ENCODE assay signal across 8 cellular contexts in genomic region chr5:154857091-154857533, GRCh38. TPM values are rescaled to one million over a fixed set of nuclear protein-coding genes. Genes with fewer than 3 reads are reported as not detected.
DNase-seq lines count a peak whose midpoint lies in the region; ATAC-seq and TF ChIP-seq lines count a peak whose summit lies in the region.

No MANE protein-coding gene starts in this region.

- peaks cover 35% of the 10 kb centered on the region for H3K4me1 Mint-ChIP-seq in activated T-helper 1 cell treated with anti-CD3 and anti-CD28 coated beads, Interleukin-12 subunit alpha, Interleukin-12 subunit beta, Interleukin-2, Interleukin-4 antibody, amounts not matched to agents 30 ng/mL and 10 ng/mL and 1 ng/mL, durations not matched to agents 14 hours and 24 hours and 36 hours (ENCODE audit: low read depth)

- peak overlapping the region; percentile 99 for H3K4me3 Mint-ChIP-seq in activated T-helper 1 cell treated with anti-CD3 and anti-CD28 coated beads, Interleukin-12 subunit alpha, Interleukin-12 subunit beta, Interleukin-2, Interleukin-4 antibody, amounts not matched to agents 30 ng/mL and 10 ng/mL and 1 ng/mL, durations not matched to agents 14 hours and 24 hours and 36 hours

- H3K27ac ChIP-seq in rectal smooth muscle tissue (ENCODE audit: low read depth, low read length), result peak overlapping the region; percentile 93

- TF ChIP-seq POLR2A in NB4 (IDR thresholded peaks at IDR 0.05; ENCODE audit: extremely low read depth, insufficient read length), result no peak

- DNase-seq in GM06990 (ENCODE audit: extremely low read depth, insufficient read length) (no peak), NB4 (ENCODE audit: low read depth) (no peak), Right ventricle myocardium superior (peak; percentile 93), GOT3 (lab: John Stamatoyannopoulos, UW) (no peak), kidney tubule cell (ENCODE audit: low spot score) (no peak)
- DNase-seq in activated T-helper 1 cell treated with anti-CD3 and anti-CD28 coated beads, Interleukin-12 subunit alpha, Interleukin-12 subunit beta, Interleukin-2, Interleukin-4 antibody, amounts not matched to agents 30 ng/mL and 10 ng/mL and 1 ng/mL, durations not matched to agents 14 hours and 24 hours and 36 hours (ENCODE audit: low spot score), result no peak

- intact Hi-C loops in activated T-helper 1 cell treated with anti-CD3 and anti-CD28 coated beads, Interleukin-12 subunit alpha, Interleukin-12 subunit beta, Interleukin-2, Interleukin-4 antibody, amounts not matched to agents 30 ng/mL and 10 ng/mL and 1 ng/mL, durations not matched to agents 14 hours and 24 hours and 36 hours (cut with micrococcal nuclease), result loop anchor here (5.0 kb wide), 1 partner anchor 660 kb away; no protein-coding TSS in a partner anchor
- intact Hi-C loops in Right ventricle myocardium superior (cut with DNase I), result no loop called here

- peak overlapping the region; percentile 68 for H3K4me3 ChIP-seq in GM06990 (replicated peaks; ENCODE audit: low read depth, low read length)
- H3K4me3 ChIP-seq in NB4 (ENCODE audit: low read depth, low read length), result peak overlapping the region; percentile 99
- peak overlapping the region; percentile 95 for H3K4me3 ChIP-seq in rectal smooth muscle tissue (ENCODE audit: low read length)

- H3K9ac ChIP-seq in rectal smooth muscle tissue (ENCODE audit: low read length), result peak overlapping the region; percentile 50

- no peak for TF ChIP-seq CTCF in GM06990 (IDR thresholded peaks at IDR 0.05; ENCODE audit: insufficient read depth, low read length, poor library complexity, severe bottlenecking)
- no peak for TF ChIP-seq CTCF in NB4 (IDR thresholded peaks at IDR 0.05; ENCODE audit: low read depth, low read length)

- H3K27ac Mint-ChIP-seq in activated T-helper 1 cell treated with anti-CD3 and anti-CD28 coated beads, Interleukin-12 subunit alpha, Interleukin-12 subunit beta, Interleukin-2, Interleukin-4 antibody, amounts not matched to agents 30 ng/mL and 10 ng/mL and 1 ng/mL, durations not matched to agents 14 hours and 24 hours and 36 hours, result peak overlapping the region; percentile 100

- no peaks in the 10 kb centered on the region for H3K27me3 Mint-ChIP-seq in activated T-helper 1 cell treated with anti-CD3 and anti-CD28 coated beads, Interleukin-12 subunit alpha, Interleukin-12 subunit beta, Interleukin-2, Interleukin-4 antibody, amounts not matched to agents 30 ng/mL and 10 ng/mL and 1 ng/mL, durations not matched to agents 14 hours and 24 hours and 36 hours (ENCODE audit: insufficient read depth)

- no peaks in the 10 kb centered on the region for H3K9me3 Mint-ChIP-seq in activated T-helper 1 cell treated with anti-CD3 and anti-CD28 coated beads, Interleukin-12 subunit alpha, Interleukin-12 subunit beta, Interleukin-2, Interleukin-4 antibody, amounts not matched to agents 30 ng/mL and 10 ng/mL and 1 ng/mL, durations not matched to agents 14 hours and 24 hours and 36 hours

- peaks cover 13% of the 10 kb centered on the region for H3K4me1 ChIP-seq in rectal smooth muscle tissue (ENCODE audit: control insufficient read depth, insufficient read depth, low read length)

- peaks cover 13% of the 10 kb centered on the region for H3K36me3 Mint-ChIP-seq in activated T-helper 1 cell treated with anti-CD3 and anti-CD28 coated beads, Interleukin-12 subunit alpha, Interleukin-12 subunit beta, Interleukin-2, Interleukin-4 antibody, amounts not matched to agents 30 ng/mL and 10 ng/mL and 1 ng/mL, durations not matched to agents 14 hours and 24 hours and 36 hours (ENCODE audit: low read depth)

- no peaks in the 10 kb centered on the region for H3K36me3 ChIP-seq in GM06990 (ENCODE audit: control insufficient read depth, insufficient read depth, low read length)
- no peaks in the 10 kb centered on the region for H3K36me3 ChIP-seq in rectal smooth muscle tissue (ENCODE audit: control insufficient read depth, insufficient read depth, low read length)

- ATAC-seq in GM21717 (IDR thresholded peaks at IDR 0.05; ENCODE audit: unreplicated experiment) (peak; percentile 41), Right ventricle myocardium superior (ENCODE audit: poor library complexity) (peak; percentile 82)

- H3K27me3 ChIP-seq in GM06990 (replicated peaks; ENCODE audit: control insufficient read depth, insufficient read depth, low read length), result no peaks in the 10 kb centered on the region
- H3K27me3 ChIP-seq in rectal smooth muscle tissue (ENCODE audit: control insufficient read depth, insufficient read depth, low read length), result no peaks in the 10 kb centered on the region

RNA-seq across cellular contexts. Expression of gene CNOT8, which starts 1.3 kb away (rescaled TPM):
- total RNA-seq in activated T-helper 1 cell treated with anti-CD3 and anti-CD28 coated beads, Interleukin-12 subunit alpha, Interleukin-12 subunit beta, Interleukin-2, Interleukin-4 antibody, amounts not matched to agents 30 ng/mL and 10 ng/mL and 1 ng/mL, durations not matched to agents 14 hours and 24 hours and 36 hours, result 55.7 and 60.7 TPM in 2 replicates
- total RNA-seq in Right ventricle myocardium superior, result 26.8 TPM

RNA-seq across cellular contexts. Expression of gene FAXDC2, which starts 6.7 kb away (rescaled TPM):
- not detected in 2 replicates for total RNA-seq in activated T-helper 1 cell treated with anti-CD3 and anti-CD28 coated beads, Interleukin-12 subunit alpha, Interleukin-12 subunit beta, Interleukin-2, Interleukin-4 antibody, amounts not matched to agents 30 ng/mL and 10 ng/mL and 1 ng/mL, durations not matched to agents 14 hours and 24 hours and 36 hours
- total RNA-seq in Right ventricle myocardium superior, result 24.1 TPM

Comparison
In these comparisons a context has a peak if more than half of its experiments do, and no peak if none do; other contexts are left out.
1. RNA of gene FAXDC2, which starts 6.7 kb away (total RNA-seq): 24.1 TPM in Right ventricle myocardium superior (single experiment); not detected in activated T-helper 1 cell treated with anti-CD3 and anti-CD28 coated beads, Interleukin-12 subunit alpha, Interleukin-12 subunit beta, Interleukin-2, Interleukin-4 antibody, amounts not matched to agents 30 ng/mL and 10 ng/mL and 1 ng/mL, durations not matched to agents 14 hours and 24 hours and 36 hours; every median in the first group is over 10 times any median in the second.
2. Peak in every context shown above with its lines, with median percentiles within 50 percentile points of each other: H3K4me3 ChIP-seq.